ENCODE assay signal across 1 cellular context in the genomic region with DNA sequence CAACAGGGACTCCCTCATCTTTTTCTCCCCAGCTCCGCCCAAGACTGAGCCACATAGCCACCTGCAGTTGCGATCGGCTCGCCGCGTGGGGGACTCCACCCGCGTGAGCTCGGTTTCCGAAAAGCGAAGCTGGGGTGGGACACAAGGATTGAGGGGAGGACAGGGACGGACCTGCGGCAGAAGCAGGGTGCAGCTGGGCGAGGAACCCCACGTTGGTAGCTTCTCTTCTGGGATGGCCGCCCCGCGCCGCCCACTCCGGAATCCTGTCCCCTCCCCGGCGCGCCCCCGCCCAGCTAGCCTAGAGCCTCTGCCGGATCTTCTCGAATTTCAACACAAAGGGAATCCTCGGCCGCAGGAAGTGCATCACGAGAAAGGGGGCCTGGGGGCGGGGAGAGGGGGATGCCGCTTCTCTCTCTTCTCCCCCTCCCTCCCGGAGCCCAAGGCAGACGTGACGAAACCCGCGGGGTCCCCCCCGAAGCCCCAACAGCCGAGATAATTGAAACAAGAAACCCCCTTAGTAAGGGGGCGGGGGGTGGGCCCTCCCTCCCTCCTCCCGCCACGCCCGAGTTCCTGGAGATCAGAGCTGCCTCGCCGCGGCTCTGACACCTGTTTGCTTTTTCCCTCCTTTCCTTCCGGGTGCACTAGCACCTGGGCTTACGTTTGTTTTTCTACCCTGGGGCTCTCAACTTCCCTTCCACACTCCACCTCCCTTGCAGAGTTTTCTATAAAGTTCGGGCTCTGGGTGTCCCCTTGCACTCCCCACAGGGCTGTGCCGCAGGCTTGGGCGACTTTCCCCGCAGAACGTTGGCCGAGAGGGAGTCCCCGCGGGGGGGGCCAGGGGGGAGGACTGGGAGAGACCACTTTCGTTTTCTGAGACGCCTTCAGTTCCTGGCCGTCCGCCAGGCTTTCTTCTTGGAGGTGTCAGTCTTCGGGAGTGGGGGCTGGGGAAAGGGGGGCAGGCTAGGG.
TF ChIP-seq lines count a peak whose summit lies in the region.

No MANE protein-coding gene starts in this region.

TF ChIP-seq in HepG2, 621 proteins besides CTCF, POLR2A, EP300 and RAD21 (continued from another document):
- TF ChIP-seq PATZ1 (CRISPR knock-in tag; IDR thresholded peaks at IDR 0.05) (peak; percentile 86), BCL6 (CRISPR knock-in tag; IDR thresholded peaks at IDR 0.05) (peak; percentile 77), GTF3A (CRISPR knock-in tag; conservative IDR thresholded peaks at IDR 0.05) (no peak), TCF7 (IDR thresholded peaks at IDR 0.05; ENCODE audit: low read depth) (peak; percentile 55; the same call in 1 of the 2 replicates), ZC3H4 (CRISPR knock-in tag; IDR thresholded peaks at IDR 0.05; ENCODE audit: borderline replicate concordance) (no peak), ZNF225 (CRISPR knock-in tag; IDR thresholded peaks at IDR 0.05) (no peak), NPAS2 (CRISPR knock-in tag; IDR thresholded peaks at IDR 0.05; ENCODE audit: borderline replicate concordance) (no peak), MAZ (IDR thresholded peaks at IDR 0.05; ENCODE audit: borderline replicate concordance, low read depth, low read length) (peak; percentile 41; the same call in 1 of the 2 replicates), MAZ (CRISPR knock-in tag; IDR thresholded peaks at IDR 0.05; ENCODE audit: low read depth) (no peak), SRSF1 (optimal IDR thresholded peaks at IDR 0.05; ENCODE audit: low read depth, low read length) (peak; percentile 8), TFDP1 (CRISPR knock-in tag; IDR thresholded peaks at IDR 0.05; ENCODE audit: borderline replicate concordance) (peak; percentile 49; the same call in 1 of the 2 replicates), ZBTB1 (CRISPR knock-in tag; IDR thresholded peaks at IDR 0.05; ENCODE audit: borderline replicate concordance) (no peak), ZNF576 (CRISPR knock-in tag; IDR thresholded peaks at IDR 0.05) (no peak), ELF1 (CRISPR knock-in tag; IDR thresholded peaks at IDR 0.05) (peak; percentile 25; the same call in 1 of the 2 replicates), ELF3 (CRISPR knock-in tag; IDR thresholded peaks at IDR 0.05) (0 out of 2 replicates have a peak, but pooled peaks have one; percentile 21), TBX2 (CRISPR knock-in tag; IDR thresholded peaks at IDR 0.05; ENCODE audit: borderline replicate concordance) (0 out of 2 replicates have a peak, but pooled peaks have one; percentile 16), TFDP2 (CRISPR knock-in tag; IDR thresholded peaks at IDR 0.05) (peak; percentile 43; the same call in 1 of the 2 replicates), ZNF282 (IDR thresholded peaks at IDR 0.05; ENCODE audit: partially characterized antibody) (no peak), SIX4 (CRISPR knock-in tag; IDR thresholded peaks at IDR 0.05) (peak; percentile 86; the same call in 1 of the 2 replicates), GABPB1 (CRISPR knock-in tag; IDR thresholded peaks at IDR 0.05) (peak; percentile 83)
- TF ChIP-seq, protein P1, sequence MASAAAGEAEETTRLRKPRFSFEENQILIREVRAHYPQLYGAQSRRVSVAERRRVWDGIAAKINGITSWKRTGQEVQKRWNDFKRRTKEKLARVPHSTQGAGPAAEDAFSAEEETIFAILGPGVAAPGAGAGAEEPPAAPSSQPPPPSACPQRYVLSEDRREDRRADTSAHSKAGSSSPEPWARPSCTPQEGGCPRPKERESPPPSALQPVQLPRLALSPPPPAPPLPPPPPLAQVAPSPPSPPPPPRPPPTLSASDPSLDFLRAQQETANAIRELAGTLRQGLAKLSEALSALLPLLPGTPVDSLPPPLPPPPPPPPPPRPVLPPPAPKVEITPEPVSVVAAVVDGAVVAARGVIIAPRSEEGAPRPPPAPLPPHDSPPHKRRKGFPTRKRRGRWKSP (CRISPR knock-in tag; IDR thresholded peaks at IDR 0.05) = no peak
- TF ChIP-seq, protein P2, sequence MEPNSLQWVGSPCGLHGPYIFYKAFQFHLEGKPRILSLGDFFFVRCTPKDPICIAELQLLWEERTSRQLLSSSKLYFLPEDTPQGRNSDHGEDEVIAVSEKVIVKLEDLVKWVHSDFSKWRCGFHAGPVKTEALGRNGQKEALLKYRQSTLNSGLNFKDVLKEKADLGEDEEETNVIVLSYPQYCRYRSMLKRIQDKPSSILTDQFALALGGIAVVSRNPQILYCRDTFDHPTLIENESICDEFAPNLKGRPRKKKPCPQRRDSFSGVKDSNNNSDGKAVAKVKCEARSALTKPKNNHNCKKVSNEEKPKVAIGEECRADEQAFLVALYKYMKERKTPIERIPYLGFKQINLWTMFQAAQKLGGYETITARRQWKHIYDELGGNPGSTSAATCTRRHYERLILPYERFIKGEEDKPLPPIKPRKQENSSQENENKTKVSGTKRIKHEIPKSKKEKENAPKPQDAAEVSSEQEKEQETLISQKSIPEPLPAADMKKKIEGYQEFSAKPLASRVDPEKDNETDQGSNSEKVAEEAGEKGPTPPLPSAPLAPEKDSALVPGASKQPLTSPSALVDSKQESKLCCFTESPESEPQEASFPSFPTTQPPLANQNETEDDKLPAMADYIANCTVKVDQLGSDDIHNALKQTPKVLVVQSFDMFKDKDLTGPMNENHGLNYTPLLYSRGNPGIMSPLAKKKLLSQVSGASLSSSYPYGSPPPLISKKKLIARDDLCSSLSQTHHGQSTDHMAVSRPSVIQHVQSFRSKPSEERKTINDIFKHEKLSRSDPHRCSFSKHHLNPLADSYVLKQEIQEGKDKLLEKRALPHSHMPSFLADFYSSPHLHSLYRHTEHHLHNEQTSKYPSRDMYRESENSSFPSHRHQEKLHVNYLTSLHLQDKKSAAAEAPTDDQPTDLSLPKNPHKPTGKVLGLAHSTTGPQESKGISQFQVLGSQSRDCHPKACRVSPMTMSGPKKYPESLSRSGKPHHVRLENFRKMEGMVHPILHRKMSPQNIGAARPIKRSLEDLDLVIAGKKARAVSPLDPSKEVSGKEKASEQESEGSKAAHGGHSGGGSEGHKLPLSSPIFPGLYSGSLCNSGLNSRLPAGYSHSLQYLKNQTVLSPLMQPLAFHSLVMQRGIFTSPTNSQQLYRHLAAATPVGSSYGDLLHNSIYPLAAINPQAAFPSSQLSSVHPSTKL (CRISPR knock-in tag; IDR thresholded peaks at IDR 0.05) = 0 out of 2 replicates have a peak, but pooled peaks have one; percentile 11
- TF ChIP-seq, protein P3, sequence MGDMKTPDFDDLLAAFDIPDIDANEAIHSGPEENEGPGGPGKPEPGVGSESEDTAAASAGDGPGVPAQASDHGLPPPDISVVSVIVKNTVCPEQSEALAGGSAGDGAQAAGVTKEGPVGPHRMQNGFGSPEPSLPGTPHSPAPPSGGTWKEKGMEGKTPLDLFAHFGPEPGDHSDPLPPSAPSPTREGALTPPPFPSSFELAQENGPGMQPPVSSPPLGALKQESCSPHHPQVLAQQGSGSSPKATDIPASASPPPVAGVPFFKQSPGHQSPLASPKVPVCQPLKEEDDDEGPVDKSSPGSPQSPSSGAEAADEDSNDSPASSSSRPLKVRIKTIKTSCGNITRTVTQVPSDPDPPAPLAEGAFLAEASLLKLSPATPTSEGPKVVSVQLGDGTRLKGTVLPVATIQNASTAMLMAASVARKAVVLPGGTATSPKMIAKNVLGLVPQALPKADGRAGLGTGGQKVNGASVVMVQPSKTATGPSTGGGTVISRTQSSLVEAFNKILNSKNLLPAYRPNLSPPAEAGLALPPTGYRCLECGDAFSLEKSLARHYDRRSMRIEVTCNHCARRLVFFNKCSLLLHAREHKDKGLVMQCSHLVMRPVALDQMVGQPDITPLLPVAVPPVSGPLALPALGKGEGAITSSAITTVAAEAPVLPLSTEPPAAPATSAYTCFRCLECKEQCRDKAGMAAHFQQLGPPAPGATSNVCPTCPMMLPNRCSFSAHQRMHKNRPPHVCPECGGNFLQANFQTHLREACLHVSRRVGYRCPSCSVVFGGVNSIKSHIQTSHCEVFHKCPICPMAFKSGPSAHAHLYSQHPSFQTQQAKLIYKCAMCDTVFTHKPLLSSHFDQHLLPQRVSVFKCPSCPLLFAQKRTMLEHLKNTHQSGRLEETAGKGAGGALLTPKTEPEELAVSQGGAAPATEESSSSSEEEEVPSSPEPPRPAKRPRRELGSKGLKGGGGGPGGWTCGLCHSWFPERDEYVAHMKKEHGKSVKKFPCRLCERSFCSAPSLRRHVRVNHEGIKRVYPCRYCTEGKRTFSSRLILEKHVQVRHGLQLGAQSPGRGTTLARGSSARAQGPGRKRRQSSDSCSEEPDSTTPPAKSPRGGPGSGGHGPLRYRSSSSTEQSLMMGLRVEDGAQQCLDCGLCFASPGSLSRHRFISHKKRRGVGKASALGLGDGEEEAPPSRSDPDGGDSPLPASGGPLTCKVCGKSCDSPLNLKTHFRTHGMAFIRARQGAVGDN (CRISPR knock-in tag; IDR thresholded peaks at IDR 0.05) = peak; percentile 36; the same call in 1 of the 2 replicates
TF ChIP-seq in HepG2: peak in this region for 17.
